In the genomic region with DNA sequence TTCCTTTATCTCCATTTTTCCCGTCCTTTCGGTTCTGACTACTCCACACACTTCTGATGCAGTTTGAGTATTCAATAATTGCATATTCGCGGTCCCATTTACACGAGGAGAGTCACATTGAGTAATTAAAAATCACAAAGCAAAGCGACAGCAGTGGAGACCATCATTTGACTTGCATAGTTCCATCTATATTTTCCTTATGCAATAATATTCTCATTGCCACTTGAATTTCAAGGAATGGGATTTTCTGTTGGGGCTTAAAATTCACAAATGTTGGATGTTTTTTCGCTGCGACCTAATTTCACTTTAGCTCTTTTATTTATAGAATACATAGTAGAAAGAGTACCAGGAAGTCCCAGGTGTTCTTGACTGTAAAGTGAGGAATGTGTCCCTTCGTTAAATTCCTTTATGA, we compare ENCODE assay signal across 8 cellular contexts.
DNase-seq lines count a peak whose midpoint lies in the region; ATAC-seq and TF ChIP-seq lines count a peak whose summit lies in the region.

No MANE protein-coding gene starts in this region.

- POLR2A ChIA-PET in GM10248 (lab: Yijun Ruan, JAX), result no interaction called here

- H3K36me3 ChIP-seq in MM.1S (replicated peaks; ENCODE audit: insufficient read depth, low read length) (no peaks in the 10 kb centered on the region), duodenal mucosa (ENCODE audit: control insufficient read depth in 1 of 2, insufficient read depth in 2 of 2, low read length in 2 of 2) (no peaks in the 10 kb centered on the region)

- H3K36me3 Mint-ChIP-seq in neural crest cell (ENCODE audit: low read depth), result peaks cover 2% of the 10 kb centered on the region

- H2AFZ ChIP-seq in MM.1S (ENCODE audit: low read length), result peak overlapping the region; percentile 93

- H3K4me3 ChIP-seq in MM.1S (ENCODE audit: low read length) (peak overlapping the region; percentile 62), duodenal mucosa (ENCODE audit: low read depth in 1 of 2, low read length in 2 of 2) (peak overlapping the region; percentile 80 to 92)

- H3K9me2 ChIP-seq in MM.1S (replicated peaks; ENCODE audit: insufficient read depth, low read length), result no peaks in the 10 kb centered on the region

- no peaks in the 10 kb centered on the region for H3K79me2 ChIP-seq in MM.1S (ENCODE audit: low read length)

- H3K4me1 Mint-ChIP-seq in neural crest cell, result peaks cover 38% of the 10 kb centered on the region

- DNase-seq in MM.1S, result no peak
- DNase-seq in neural crest cell (ENCODE audit: low read depth, low spot score), result no peak
- DNase-seq in GM10248 (ENCODE audit: extremely low spot score), result no peak
- no peak for DNase-seq in KG1 (lab: John Stamatoyannopoulos, UW)

- H3K9me3 ChIP-seq in MM.1S (replicated peaks; ENCODE audit: insufficient read depth, low read length), result no peaks in the 10 kb centered on the region
- no peaks in the 10 kb centered on the region for H3K9me3 ChIP-seq in duodenal mucosa (ENCODE audit: control insufficient read depth in 1 of 2, low read length in 2 of 2)

- H3K9me3 Mint-ChIP-seq in neural crest cell, result peaks cover 3% of the 10 kb centered on the region

- no peaks in the 10 kb centered on the region for H3F3A ChIP-seq in MM.1S (ENCODE audit: insufficient read depth, low read length)

- TF ChIP-seq CTCF in C4-2B (conservative IDR thresholded peaks at IDR 0.05) (no peak), MM.1S (IDR thresholded peaks at IDR 0.05; ENCODE audit: low read length) (no peak), neural crest cell (conservative IDR thresholded peaks at IDR 0.05) (no peak), GM10248 (IDR thresholded peaks at IDR 0.05; ENCODE audit: control extremely low read depth, extremely low read depth, low read depth, missing control alignments) (no peak)

- peaks cover 2% of the 10 kb centered on the region for H3K27me3 Mint-ChIP-seq in neural crest cell (ENCODE audit: low read depth)

- H3K4me1 ChIP-seq in MM.1S (ENCODE audit: low read length) (0 out of 2 replicates have a peak, but pooled peaks cover 4% of the 10 kb centered on the region), duodenal mucosa (ENCODE audit: control insufficient read depth in 1 of 2, insufficient read depth in 2 of 2, low read length in 2 of 2) (peaks cover 14 to 17% of the 10 kb centered on the region in 2 donors)

- H3K4me3 Mint-ChIP-seq in neural crest cell, result peak overlapping the region; percentile 91

- H3K27me3 ChIP-seq in MM.1S (replicated peaks; ENCODE audit: insufficient read depth, low read length) (no peaks in the 10 kb centered on the region), duodenal mucosa (ENCODE audit: control insufficient read depth in 1 of 2, insufficient read depth in 2 of 2, low read length in 2 of 2) (no peaks in the 10 kb centered on the region)

- peak overlapping the region; percentile 62; the same call in 1 of the 2 replicates for H3K9ac ChIP-seq in MM.1S (ENCODE audit: low read length)
- peak overlapping the region; percentile 79 to 83 for H3K9ac ChIP-seq in duodenal mucosa (ENCODE audit: low read depth in 1 of 2, low read length in 2 of 2)

- H3K27ac ChIP-seq in C4-2B (peak overlapping the region; percentile 90), MM.1S (ENCODE audit: low read length) (no peak overlapping the region), duodenal mucosa (ENCODE audit: low read depth, low read length) (no peak overlapping the region)

- CTCF ChIA-PET in GM10248 (lab: Yijun Ruan, JAX), result interaction anchor here (1.2 to 2.5 kb wide), 2 partner anchors 19 to 23 kb away, joined by 4 to 6 read pairs; no protein-coding TSS in a partner anchor

- peak overlapping the region; percentile 92 for H3K27ac Mint-ChIP-seq in neural crest cell (ENCODE audit: unreplicated experiment)

- no peak for ATAC-seq in GM21423 (IDR thresholded peaks at IDR 0.05; ENCODE audit: unreplicated experiment)
- ATAC-seq in activated CD4-positive, CD25-positive, alpha-beta regulatory T cell treated with anti-CD3 and anti-CD28 coated beads, Interleukin-2, amount 50 U/mL, for 24 hours, result no peak

- H4K20me1 ChIP-seq in MM.1S (ENCODE audit: insufficient read depth, low read length), result no peaks in the 10 kb centered on the region

- H3K4me2 ChIP-seq in MM.1S (ENCODE audit: low read depth, low read length), result peak overlapping the region; percentile 97
